ENCODE assay signal across 13 cellular contexts in the genomic region with DNA sequence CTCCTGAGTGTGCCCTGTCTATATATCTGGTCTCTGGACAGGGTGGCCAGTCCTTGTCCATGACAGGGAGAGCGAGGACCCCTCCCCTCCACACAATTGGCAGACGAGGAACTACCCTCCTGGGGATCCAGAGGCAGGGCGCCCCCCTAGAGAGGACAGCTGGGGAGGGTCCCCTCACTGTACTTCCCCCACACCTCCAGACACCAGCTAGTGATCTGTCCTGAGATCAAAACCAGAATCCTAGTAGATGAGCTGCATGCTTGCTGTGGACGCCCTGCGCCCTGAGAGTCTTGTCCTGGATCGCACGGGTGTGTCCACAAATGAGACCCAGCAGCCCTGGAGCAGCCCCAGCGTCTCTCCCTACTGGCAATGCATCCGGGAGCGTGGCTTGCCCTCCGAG.
DNase-seq lines count a peak whose midpoint lies in the region; ATAC-seq, FAIRE-seq and TF ChIP-seq lines count a peak whose summit lies in the region.
"Had no signal": no experiment of that assay in that cellular context is flagged by ENCODE, and none has a peak within 500 bp of the region (broad histone marks: within the 10 kb centered on the region; RNA-seq: fewer than 3 reads in every experiment).

No MANE protein-coding gene starts in this region.

- no peaks in the 10 kb centered on the region for H3K79me2 ChIP-seq in osteoblast (ENCODE audit: insufficient read depth, low read length)

- TF ChIP-seq POLR2A in H54 (IDR thresholded peaks at IDR 0.05; ENCODE audit: low read depth, low read length) = no peak

- no peaks in the 10 kb centered on the region for H3K36me3 ChIP-seq in osteoblast (ENCODE audit: insufficient read depth, low read length)
- no peaks in the 10 kb centered on the region for H3K36me3 ChIP-seq in aorta (ENCODE audit: control insufficient read depth in 1 of 2, insufficient read depth in 2 of 2, low read length in 1 of 2)

- H3K4me3 ChIP-seq in osteoblast (ENCODE audit: insufficient read depth, low read length) = no peak overlapping the region
- peak overlapping the region in 1 of 2 donors; percentile 19 for H3K4me3 ChIP-seq in aorta (ENCODE audit: low read length in 2 of 2)
- H3K4me3 ChIP-seq: A549, GM23338 had no signal

- H3K27me3 ChIP-seq in osteoblast (ENCODE audit: insufficient read depth, low read length) = peaks cover 14% of the 10 kb centered on the region
- no peaks in the 10 kb centered on the region for H3K27me3 ChIP-seq in aorta (ENCODE audit: control insufficient read depth in 1 of 2, insufficient read depth in 2 of 2, low read length in 1 of 2)

- no peaks in the 10 kb centered on the region for H3K36me3 Mint-ChIP-seq in activated T-helper 17 cell treated with anti-CD3 and anti-CD28 coated beads, Interleukin-2, amount 50 U/mL, for 72 hours (ENCODE audit: low read depth)
- H3K36me3 Mint-ChIP-seq: CD4-positive, CD25-positive, alpha-beta regulatory T cell had no signal

- H2AFZ ChIP-seq in osteoblast (ENCODE audit: low read length) = no peak overlapping the region
- H2AFZ ChIP-seq: GM23338 had no signal

- WGBS in aorta, 2 donors = 20 to 41% methylated on average over 11 of the region's 11 CpGs

- H3K27me3 Mint-ChIP-seq in activated T-helper 17 cell treated with anti-CD3 and anti-CD28 coated beads, Interleukin-2, amount 50 U/mL, for 72 hours = peaks cover 22% of the 10 kb centered on the region
- H3K27me3 Mint-ChIP-seq: CD4-positive, CD25-positive, alpha-beta regulatory T cell had no signal

- no peaks in the 10 kb centered on the region for H3K9me3 ChIP-seq in osteoblast (ENCODE audit: low read depth, low read length)
- H3K9me3 ChIP-seq in aorta (ENCODE audit: control insufficient read depth, low read length) = no peaks in the 10 kb centered on the region
- H3K9me3 ChIP-seq: A549 had no signal

- H3K27ac Mint-ChIP-seq in activated T-helper 17 cell treated with anti-CD3 and anti-CD28 coated beads, Interleukin-2, amount 50 U/mL, for 72 hours = no peak overlapping the region
- H3K27ac Mint-ChIP-seq: CD4-positive, CD25-positive, alpha-beta regulatory T cell; GM23338 had no signal

- no peak overlapping the region for H3K4me2 ChIP-seq in osteoblast (ENCODE audit: insufficient read depth, low read length)
- H3K4me2 ChIP-seq: A549, GM23338 had no signal

- H3K9me3 Mint-ChIP-seq in activated T-helper 17 cell treated with anti-CD3 and anti-CD28 coated beads, Interleukin-2, amount 50 U/mL, for 72 hours = no peaks in the 10 kb centered on the region
- H3K9me3 Mint-ChIP-seq: GM23338, H9 had no signal

- peak; percentile 79 for FAIRE-seq in HTR-8/SVneo (lab: Jason Lieb, UNC)
- FAIRE-seq in H54 (lab: Jason Lieb, UNC) = no peak
- FAIRE-seq: A549 had no signal

- no peaks in the 10 kb centered on the region for H4K20me1 ChIP-seq in osteoblast (ENCODE audit: insufficient read depth, low read length)

- no peaks in the 10 kb centered on the region for H3K4me1 Mint-ChIP-seq in activated T-helper 17 cell treated with anti-CD3 and anti-CD28 coated beads, Interleukin-2, amount 50 U/mL, for 72 hours
- H3K4me1 Mint-ChIP-seq: CD4-positive, CD25-positive, alpha-beta regulatory T cell had no signal

- intact Hi-C loops in aorta (cut with DNase I) = no loop called here

- peak overlapping the region; percentile 61 for H3K27ac ChIP-seq in cingulate gyrus (ENCODE audit: low read depth, low read length)
- no peak overlapping the region for H3K27ac ChIP-seq in osteoblast (ENCODE audit: low read depth, low read length)
- H3K27ac ChIP-seq in aorta (ENCODE audit: low read depth in 1 of 2, low read length in 2 of 2) = peak overlapping the region; percentile 90 to 91
- H3K27ac ChIP-seq: A549 had no signal

- H3K4me3 Mint-ChIP-seq in activated T-helper 17 cell treated with anti-CD3 and anti-CD28 coated beads, Interleukin-2, amount 50 U/mL, for 72 hours = no peak overlapping the region
- H3K4me3 Mint-ChIP-seq: CD4-positive, CD25-positive, alpha-beta regulatory T cell; GM23338; H9; IgD-negative memory B cell had no signal

- DNase-seq in HTR-8/SVneo (ENCODE audit: insufficient read length, low spot score) = no peak
- peak; percentile 72 for DNase-seq in osteoblast (ENCODE audit: insufficient read length, low spot score, missing footprints)
- DNase-seq in aorta = no peak
- DNase-seq in left lobe of liver (ENCODE audit: low spot score) = no peak
- no peak for DNase-seq in H54 (ENCODE audit: insufficient read length, low spot score)
- DNase-seq: CD4-positive, CD25-positive, alpha-beta regulatory T cell; DMS 273 treated with DMSO at 0.1 percent for 48 hours; H9 had no signal

- ATAC-seq in aorta (ENCODE audit: low FRiP score) (no peak), left lobe of liver (no peak)
- no peak for ATAC-seq in activated T-helper 17 cell treated with anti-CD3 and anti-CD28 coated beads, Interleukin-2, amount 50 U/mL, for 72 hours (replicated peaks)
- ATAC-seq: A549, GM23338 had no signal

- no peak for TF ChIP-seq CTCF in osteoblast (IDR thresholded peaks at IDR 0.05; ENCODE audit: extremely low read depth, low read depth, low read length)

- peaks cover 2% of the 10 kb centered on the region for H3K4me1 ChIP-seq in osteoblast (ENCODE audit: insufficient read depth, low read length)
- peaks cover 0 to 2% of the 10 kb centered on the region in 2 donors for H3K4me1 ChIP-seq in aorta (ENCODE audit: control insufficient read depth in 1 of 2, insufficient read depth in 2 of 2, low read length in 2 of 2)
- H3K4me1 ChIP-seq: A549 had no signal
